ENCODE assay signal across 12 cellular contexts in the genomic region with DNA sequence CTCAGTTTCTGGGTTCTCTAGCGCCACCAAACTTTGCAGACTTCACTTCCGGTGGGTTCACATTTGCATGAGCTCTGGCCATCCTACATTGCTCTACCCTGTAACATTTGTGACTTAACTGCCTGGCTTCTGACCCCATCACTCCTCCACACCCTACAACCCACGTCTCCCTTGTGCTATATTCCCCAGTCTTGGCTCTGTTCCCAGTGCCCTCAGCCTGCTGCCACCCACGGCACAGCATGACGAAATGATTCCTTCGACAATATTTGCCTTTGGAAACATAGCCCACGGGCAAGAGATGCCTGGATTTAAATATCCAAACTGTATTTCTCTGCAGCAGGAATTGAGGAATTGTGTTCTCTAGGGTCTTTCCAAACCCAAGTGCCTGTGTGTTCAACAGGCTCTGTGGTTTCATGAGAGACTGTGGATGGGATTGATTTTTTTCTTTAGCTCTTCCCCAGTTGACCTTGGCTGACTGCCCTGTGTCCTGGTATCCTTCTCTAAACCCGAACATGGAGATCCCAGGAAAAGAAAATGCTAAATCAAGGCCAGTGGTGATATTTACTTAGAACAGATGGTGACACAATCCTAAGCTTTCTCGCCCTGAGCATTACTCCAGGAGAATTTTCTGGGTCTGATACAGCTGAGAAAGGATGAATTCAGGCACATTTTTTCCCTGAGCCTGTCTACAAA. TPM values are rescaled to one million over a fixed set of nuclear protein-coding genes. Genes with fewer than 3 reads are reported as not detected.
A peak's percentile ranks its signal among the peaks of the same experiment; 100 is the strongest.
DNase-seq lines count a peak whose midpoint lies in the region; ATAC-seq and TF ChIP-seq lines count a peak whose summit lies in the region.
"Had no signal": no experiment of that assay in that cellular context is flagged by ENCODE, and none has a peak within 500 bp of the region (broad histone marks: within the 10 kb centered on the region; RNA-seq: fewer than 3 reads in every experiment).

No MANE protein-coding gene starts in this region.

- no peak overlapping the region for H3K9ac ChIP-seq in adipocyte (ENCODE audit: low read length)

- 40 to 60% methylated on average over 9 of the region's 9 CpGs for WGBS in lung, 2 donors

- TF ChIP-seq CTCF in lung (IDR thresholded peaks at IDR 0.05; ENCODE audit: control extremely low read depth, extremely low read depth) (no peak), vagina (IDR thresholded peaks at IDR 0.05) (no peak)

- H3K4me3 ChIP-seq in adipocyte (ENCODE audit: low read length) (no peak overlapping the region), lung (peak overlapping the region; percentile 3), vagina (no peak overlapping the region)

- H3K36me3 ChIP-seq in adipocyte (ENCODE audit: control insufficient read depth, insufficient read depth, low read length, severe bottlenecking) (no peaks in the 10 kb centered on the region), lung (ENCODE audit: control insufficient read depth in 2 of 2, insufficient read depth in 2 of 2, low read length in 2 of 2) (no peaks in the 10 kb centered on the region), vagina (no peaks in the 10 kb centered on the region)

- H3K27me3 ChIP-seq in adipocyte (replicated peaks; ENCODE audit: control insufficient read depth, insufficient read depth, low read length) (no peaks in the 10 kb centered on the region), lung (ENCODE audit: control insufficient read depth, insufficient read depth) (no peaks in the 10 kb centered on the region), vagina (no peaks in the 10 kb centered on the region)

- ATAC-seq in lung (ENCODE audit: insufficient read depth, low FRiP score) = peak; percentile 41
- ATAC-seq: activated CD8-positive, alpha-beta T cell treated with anti-CD3 and anti-CD28 coated beads for 36 hours; Right ventricle myocardium inferior had no signal

- H3K27ac ChIP-seq in lung (ENCODE audit: low read depth in 1 of 2, low read length in 1 of 2) (no peak overlapping the region), vagina (no peak overlapping the region)

- TF ChIP-seq POLR2A in vagina (IDR thresholded peaks at IDR 0.05) = no peak

- intact Hi-C loops in vagina (cut with DNase I) = no loop called here

- peaks cover 10% of the 10 kb centered on the region for H3K4me1 ChIP-seq in adipocyte (ENCODE audit: control insufficient read depth, insufficient read depth, low read length)
- H3K4me1 ChIP-seq in lung (ENCODE audit: control insufficient read depth in 2 of 2, insufficient read depth in 2 of 2, low read length in 2 of 2) = no peaks in the 10 kb centered on the region
- no peaks in the 10 kb centered on the region for H3K4me1 ChIP-seq in vagina

- peak; percentile 80 for DNase-seq in COR-L47 (lab: John Stamatoyannopoulos, UW)
- DNase-seq in NCI-H1417 (lab: John Stamatoyannopoulos, UW) = peak; percentile 66 to 84 (median 73)
- peak; percentile 55 for DNase-seq in adipocyte (ENCODE audit: low read depth)
- peak; percentile 41 for DNase-seq in lung (ENCODE audit: low spot score)
- DNase-seq in ureter (ENCODE audit: low spot score) = no peak
- DNase-seq in central memory CD4-positive, alpha-beta T cell = no peak
- DNase-seq in HUDEP-2 (lab: John Stamatoyannopoulos, UW; ENCODE audit: unreplicated experiment in 76 of 76) = no peak
- no peak for DNase-seq in vagina (ENCODE audit: extremely low spot score in 2 of 2)
- DNase-seq: activated CD8-positive, alpha-beta T cell treated with anti-CD3 and anti-CD28 coated beads for 36 hours; CD8-positive, alpha-beta memory T cell; nephron progenitor cell had no signal

- H3K9me3 ChIP-seq in adipocyte (ENCODE audit: control insufficient read depth, low read length) = no peaks in the 10 kb centered on the region
- H3K9me3 ChIP-seq in lung (ENCODE audit: control insufficient read depth in 2 of 2, insufficient read depth in 1 of 2, low read length in 1 of 2) = no peaks in the 10 kb centered on the region
- no peaks in the 10 kb centered on the region for H3K9me3 ChIP-seq in vagina

RNA-seq across cellular contexts. Expression of a gene that starts 44.4 kb away (rescaled TPM):
- 10 to 100 TPM in 1 of 2 donors, 1 to 10 TPM in 1; 2.2 to 12.5 TPM for total RNA-seq in lung
- 1 to 10 TPM; 1.1 to 1.9 TPM for polyA plus RNA-seq in lung
- total RNA-seq in ureter = not detected
- total RNA-seq in vagina = not detected
- total RNA-seq: activated CD8-positive, alpha-beta T cell treated with anti-CD3 and anti-CD28 coated beads for 36 hours; CD8-positive, alpha-beta memory T cell; Right ventricle myocardium inferior had no signal
- polyA plus RNA-seq: CD8-positive, alpha-beta memory T cell had no signal

Comparison
In these comparisons a context has a peak if more than half of its experiments do, and no peak if none do; other contexts are left out.
1. DNase-seq: peak in COR-L47 (single experiment), NCI-H1417 (3 of 3), adipocyte (single experiment) and lung (single experiment); none in ureter (single experiment), central memory CD4-positive, alpha-beta T cell (single experiment), HUDEP-2 (0 of 76) and vagina (0 of 2).